ENCODE assay signal across 18 cellular contexts in genomic region chr2:25895046-25895445, GRCh38.
"Had no signal": no experiment of that assay in that cellular context is flagged by ENCODE, and none has a peak within 500 bp of the region (broad histone marks: within the 10 kb centered on the region; RNA-seq: fewer than 3 reads in every experiment).

No MANE protein-coding gene starts in this region.

- H3K9me3 ChIP-seq: esophagus muscularis mucosa, gastroesophageal sphincter, prostate gland, testis, tibial nerve had no signal

- H3K27ac ChIP-seq: epithelial cell of prostate, esophagus muscularis mucosa, gastroesophageal sphincter, parathyroid adenoma, prostate gland, skin epidermis, testis, tibial nerve had no signal

- H3K27me3 ChIP-seq: esophagus muscularis mucosa, gastroesophageal sphincter, testis, tibial nerve had no signal

- H3K4me3 Mint-ChIP-seq: dendritic cell treated with granulocyte-macrophage colony-stimulating factor and Interleukin-4, amounts not matched to agents 40 ng/mL and 50 ng/mL, for 4 days; effector memory CD8-positive, alpha-beta T cell; naive thymus-derived CD8-positive, alpha-beta T cell; neural crest cell; stimulated activated naive B cell treated with anti-CD40 and anti-IgM and Interleukin-4, amounts not matched to agents 10 μg/mL and 1 μg/mL and 100 μg/mL, for 72 hours; stimulated activated naive CD8-positive, alpha-beta T cell treated with anti-CD3 and anti-CD28 coated beads, Interleukin-15, amount 100 ng/mL, for 72 hours had no signal

- H3K9me3 Mint-ChIP-seq: dendritic cell treated with granulocyte-macrophage colony-stimulating factor and Interleukin-4, amounts not matched to agents 40 ng/mL and 50 ng/mL, for 4 days; effector memory CD8-positive, alpha-beta T cell; naive thymus-derived CD8-positive, alpha-beta T cell; neural crest cell; stimulated activated naive B cell treated with anti-CD40 and anti-IgM and Interleukin-4, amounts not matched to agents 10 μg/mL and 1 μg/mL and 100 μg/mL, for 72 hours; stimulated activated naive CD8-positive, alpha-beta T cell treated with anti-CD3 and anti-CD28 coated beads, Interleukin-15, amount 100 ng/mL, for 72 hours had no signal

- H3K36me3 Mint-ChIP-seq: naive thymus-derived CD8-positive, alpha-beta T cell; stimulated activated naive B cell treated with anti-CD40 and anti-IgM and Interleukin-4, amounts not matched to agents 10 μg/mL and 1 μg/mL and 100 μg/mL, for 72 hours had no signal

- H3K36me3 ChIP-seq: esophagus muscularis mucosa, gastroesophageal sphincter, prostate gland, tibial nerve had no signal

- H3K4me1 ChIP-seq: esophagus muscularis mucosa, gastroesophageal sphincter, parathyroid adenoma, prostate gland, testis, tibial nerve had no signal

- H3K4me3 ChIP-seq: esophagus muscularis mucosa, gastroesophageal sphincter, prostate gland, skin epidermis, testis, tibial nerve had no signal

- H3K27ac Mint-ChIP-seq: dendritic cell treated with granulocyte-macrophage colony-stimulating factor and Interleukin-4, amounts not matched to agents 40 ng/mL and 50 ng/mL, for 4 days; effector memory CD8-positive, alpha-beta T cell; naive thymus-derived CD8-positive, alpha-beta T cell; stimulated activated naive B cell treated with anti-CD40 and anti-IgM and Interleukin-4, amounts not matched to agents 10 μg/mL and 1 μg/mL and 100 μg/mL, for 72 hours had no signal

- H3K9ac ChIP-seq: parathyroid adenoma had no signal

- DNase-seq: effector memory CD8-positive, alpha-beta T cell; naive thymus-derived CD8-positive, alpha-beta T cell; occipital lobe; retina; stimulated activated CD4-positive, alpha-beta T cell treated with anti-CD3 and anti-CD28 coated beads, Interleukin-2, amount 100 ng/mL, for 24 hours; stimulated activated CD4-positive, alpha-beta T cell treated with anti-CD3 and anti-CD28 coated beads, Interleukin-4, amount 100 ng/mL, for 4 hours; stimulated activated naive B cell treated with anti-CD40 and anti-IgM and Interleukin-4, amounts not matched to agents 10 μg/mL and 1 μg/mL and 100 μg/mL, for 72 hours; stimulated activated naive CD8-positive, alpha-beta T cell treated with anti-CD3 and anti-CD28 coated beads, Interleukin-15, amount 100 ng/mL, for 72 hours had no signal

- H3K4me1 Mint-ChIP-seq: naive thymus-derived CD8-positive, alpha-beta T cell had no signal

- H3K79me2 ChIP-seq: parathyroid adenoma had no signal
